ENCODE assay signal across 16 cellular contexts in genomic region chr12:127025545-127025944, GRCh38.
DNase-seq lines count a peak whose midpoint lies in the region; ATAC-seq and TF ChIP-seq lines count a peak whose summit lies in the region.
"Had no signal": no experiment of that assay in that cellular context is flagged by ENCODE, and none has a peak within 500 bp of the region (broad histone marks: within the 10 kb centered on the region; RNA-seq: fewer than 3 reads in every experiment).

No MANE protein-coding gene starts in this region.

- H3K79me2 ChIP-seq in GM23248 (ENCODE audit: insufficient read depth) (no peaks in the 10 kb centered on the region), trophoblast cell (ENCODE audit: control insufficient read depth, insufficient read depth, low read length, poor library complexity) (no peaks in the 10 kb centered on the region)

- no peak overlapping the region for H3K4me3 ChIP-seq in GM23248
- H3K4me3 ChIP-seq in fibroblast of the aortic adventitia (ENCODE audit: low read depth, low read length), result no peak overlapping the region
- no peak overlapping the region for H3K4me3 ChIP-seq in trophoblast cell (ENCODE audit: low read depth, low read length)

- no peak overlapping the region for H2BK12ac ChIP-seq in trophoblast cell (ENCODE audit: low read length)

- H3K23ac ChIP-seq in trophoblast cell (ENCODE audit: low read length), result no peak overlapping the region

- no peak overlapping the region for H4K8ac ChIP-seq in trophoblast cell (ENCODE audit: low read depth, low read length)

- H3K9ac ChIP-seq in GM23248 (no peak overlapping the region), trophoblast cell (ENCODE audit: low read length) (no peak overlapping the region)

- H3K79me1 ChIP-seq in trophoblast cell (ENCODE audit: low read length), result no peaks in the 10 kb centered on the region

- no peaks in the 10 kb centered on the region for H3K9me3 ChIP-seq in GM23248 (ENCODE audit: low read depth)
- H3K9me3 ChIP-seq in trophoblast cell (ENCODE audit: insufficient read depth, low read depth, low read length), result peaks cover 1% of the 10 kb centered on the region

- no peaks in the 10 kb centered on the region for H4K20me1 ChIP-seq in GM23248 (ENCODE audit: insufficient read depth)

- no peaks in the 10 kb centered on the region for H3K9me2 ChIP-seq in GM23248 (ENCODE audit: insufficient read depth)

- no peak overlapping the region for H3K4me2 ChIP-seq in GM23248 (ENCODE audit: unreplicated experiment)
- no peak overlapping the region for H3K4me2 ChIP-seq in trophoblast cell (ENCODE audit: low read length)

- peaks cover 9% of the 10 kb centered on the region for H3K27me3 ChIP-seq in GM23248 (replicated peaks; ENCODE audit: insufficient read depth)
- H3K27me3 ChIP-seq in trophoblast cell (ENCODE audit: insufficient read depth, low read length), result no peaks in the 10 kb centered on the region

- no peak overlapping the region for H3K18ac ChIP-seq in trophoblast cell (ENCODE audit: low read length)

- H3K4me1 ChIP-seq in GM23248 (ENCODE audit: insufficient read depth), result no peaks in the 10 kb centered on the region
- H3K4me1 ChIP-seq in trophoblast cell (ENCODE audit: control insufficient read depth in 1 of 2, insufficient read depth in 2 of 2, low read length in 2 of 2), result no peaks in the 10 kb centered on the region

- no peak overlapping the region for H2BK5ac ChIP-seq in trophoblast cell (ENCODE audit: low read depth, low read length, poor library complexity)

- ATAC-seq in HG02623 (IDR thresholded peaks at IDR 0.05; ENCODE audit: unreplicated experiment), result no peak
- no peak for ATAC-seq in GM21515 (IDR thresholded peaks at IDR 0.05; ENCODE audit: unreplicated experiment)

- H2AK5ac ChIP-seq in trophoblast cell (ENCODE audit: low read length), result no peak overlapping the region

- H3K36me3 ChIP-seq in GM23248 (ENCODE audit: low read depth), result no peaks in the 10 kb centered on the region
- H3K36me3 ChIP-seq in trophoblast cell (ENCODE audit: control insufficient read depth in 1 of 2, insufficient read depth in 2 of 2, low read length in 2 of 2), result no peaks in the 10 kb centered on the region

- no peak overlapping the region for H2BK120ac ChIP-seq in trophoblast cell (ENCODE audit: insufficient read depth, low read length, poor library complexity)

- WGBS in GM23248 (ENCODE audit: low coverage in 1 of 2, low lambda C conversion rate in 2 of 2, missing lambda C conversion rate in 2 of 2), 2 experiments, result 45 to 56% methylated on average over 1 of the region's 1 CpG
- no CpG with 5 or more reads among the region's 1 CpG for WGBS in trophoblast cell (ENCODE audit: extremely low coverage, insufficient coverage, insufficient read length)

- no peak overlapping the region for H3K27ac ChIP-seq in C4-2B
- H3K27ac ChIP-seq in GM23248, result no peak overlapping the region
- no peak overlapping the region for H3K27ac ChIP-seq in trophoblast cell (ENCODE audit: low read depth, low read length)

- peak; percentile 32 for DNase-seq in GM23248
- peak; percentile 16 for DNase-seq in RPMI7951 (ENCODE audit: low read depth)
- DNase-seq in fibroblast of the aortic adventitia (ENCODE audit: low read depth), result peak; percentile 12
- no peak for DNase-seq in trophoblast cell
- DNase-seq in activated naive CD4-positive, alpha-beta T cell treated with anti-CD3 and anti-CD28 coated beads, Interleukin-2, amount 50 U/mL, for 16 hours, result no peak
- DNase-seq: activated CD4-positive, CD25-positive, alpha-beta regulatory T cell treated with anti-CD3 and anti-CD28 coated beads, Interleukin-2, amount 50 U/mL, for 72 hours; activated CD8-positive, alpha-beta memory T cell treated with anti-CD3 and anti-CD28 coated beads, Interleukin-2, amount 50 U/mL, for 4 hours; activated naive CD4-positive, alpha-beta T cell treated with Interleukin-2 at 50 U/mL for 16 hours; CD4-positive, CD25-positive, alpha-beta regulatory T cell; central memory CD4-positive, alpha-beta T cell; KG1; NCI-H1694 treated with DMSO at 0.1 percent for 48 hours; NCI-H510A had no signal

- H2AFZ ChIP-seq in GM23248 (no peak overlapping the region), trophoblast cell (ENCODE audit: insufficient read depth, low read length, poor library complexity) (no peak overlapping the region)

- TF ChIP-seq CTCF in C4-2B (conservative IDR thresholded peaks at IDR 0.05) (peak; percentile 42), fibroblast of the aortic adventitia (IDR thresholded peaks at IDR 0.05; ENCODE audit: insufficient read depth, low read length) (peak; percentile 42)

- no peaks in the 10 kb centered on the region for H3F3A ChIP-seq in GM23248 (ENCODE audit: insufficient read depth)

- H4K12ac ChIP-seq in trophoblast cell (ENCODE audit: low read depth, low read length), result no peak overlapping the region

- in situ Hi-C loops in GM23248 (cut with MboI), result no loop called here

- no peak overlapping the region for H4K91ac ChIP-seq in trophoblast cell (ENCODE audit: low read depth, low read length)

- no peak overlapping the region for H3K4ac ChIP-seq in trophoblast cell (ENCODE audit: low read depth, low read length)

- no peak overlapping the region for H3K14ac ChIP-seq in trophoblast cell (ENCODE audit: low read length)

Comparison
In these comparisons a context has a peak if more than half of its experiments do, and no peak if none do; other contexts are left out.
1. DNase-seq: peak in GM23248 (single experiment), RPMI7951 (single experiment) and fibroblast of the aortic adventitia (single experiment); none in trophoblast cell (0 of 2) and activated naive CD4-positive, alpha-beta T cell treated with anti-CD3 and anti-CD28 coated beads, Interleukin-2, amount 50 U/mL, for 16 hours (single experiment).